ENCODE assay signal across 24 cellular contexts in the genomic region with DNA sequence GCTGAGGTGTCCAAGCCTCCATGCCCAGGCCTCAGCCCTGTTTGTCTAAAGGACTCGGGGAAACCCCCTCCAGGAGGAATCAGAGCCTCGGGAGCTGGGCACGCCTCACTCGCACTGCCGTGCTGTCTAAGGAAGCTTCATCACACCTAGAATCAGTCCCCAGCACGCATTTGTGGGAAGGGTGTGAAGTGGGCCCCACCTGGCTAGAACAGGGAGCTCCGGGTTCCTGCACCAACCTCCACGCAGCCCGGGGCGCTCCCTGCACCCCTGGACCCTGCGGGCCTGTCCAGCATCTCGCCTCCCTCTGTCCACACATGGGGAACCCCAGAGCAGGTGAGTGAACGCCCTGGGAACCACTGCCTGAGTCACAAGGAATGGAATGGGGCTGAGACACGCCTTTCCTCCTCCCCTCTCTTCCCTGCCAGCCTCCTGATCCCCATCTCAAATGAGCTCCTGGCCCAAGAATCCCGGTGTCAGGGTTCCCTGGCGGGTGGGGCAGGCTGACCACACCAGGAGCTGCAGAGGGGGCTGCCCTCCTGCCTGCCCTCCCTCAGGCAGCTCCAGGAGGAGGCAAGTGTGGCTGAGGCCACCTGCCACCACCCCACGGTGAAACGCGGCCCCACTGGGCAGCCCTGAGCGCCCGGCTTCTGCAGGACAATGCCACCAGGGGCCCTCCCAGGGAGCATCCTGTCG. TPM values are rescaled to one million over a fixed set of nuclear protein-coding genes. Genes with fewer than 3 reads are reported as not detected.
DNase-seq lines count a peak whose midpoint lies in the region; ATAC-seq, FAIRE-seq and TF ChIP-seq lines count a peak whose summit lies in the region.
"Had no signal": no experiment of that assay in that cellular context is flagged by ENCODE, and none has a peak within 500 bp of the region (broad histone marks: within the 10 kb centered on the region; RNA-seq: fewer than 3 reads in every experiment).

No MANE protein-coding gene starts in this region.

- BruUV-seq in HCT116 (replicated peaks; lab: Mats Ljungman, UMichigan) (TSS peak; percentile 38), Caco-2 (replicated peaks; lab: Mats Ljungman, UMichigan) (no TSS peak)

- H3K9me3 Mint-ChIP-seq in Caco-2 (ENCODE audit: unreplicated experiment), result no peaks in the 10 kb centered on the region
- H3K9me3 Mint-ChIP-seq: T-helper 2 cell treated with Interferon-gamma antibody and Interleukin-4, amounts not matched to agents 5 μg/mL and 100 μg/mL, for 36 hours had no signal

- no peaks in the 10 kb centered on the region for H3K9me3 ChIP-seq in A549
- no peaks in the 10 kb centered on the region for H3K9me3 ChIP-seq in HCT116 (ENCODE audit: control insufficient read depth in 1 of 2, insufficient read depth in 1 of 2, low read depth in 1 of 2, low read length in 2 of 2)
- no peaks in the 10 kb centered on the region for H3K9me3 ChIP-seq in Caco-2
- no peaks in the 10 kb centered on the region for H3K9me3 ChIP-seq in effector memory CD4-positive, alpha-beta T cell (ENCODE audit: control insufficient read depth, low read length)
- H3K9me3 ChIP-seq: left lung had no signal

- H3K27ac ChIP-seq in A549 (peak overlapping the region; percentile 32 to 80; a peak in 3 of 6 replicates), HCT116 (ENCODE audit: low read depth, low read length) (peak overlapping the region; percentile 62)
- no peak overlapping the region for H3K27ac ChIP-seq in effector memory CD4-positive, alpha-beta T cell (ENCODE audit: insufficient read depth, low read length, poor library complexity, severe bottlenecking)
- H3K27ac ChIP-seq: left lung, skin epidermis had no signal

- H3K9ac ChIP-seq in HCT116 (ENCODE audit: low read length), result peak overlapping the region; percentile 62

- POLR2A ChIA-PET in A549 (lab: Yijun Ruan, JAX), result no interaction called here
- POLR2A ChIA-PET in HCT116 (lab: Charles Lee), result interaction anchor here (0.6 to 1.2 kb wide), 3 partner anchors 10 to 111 kb away, joined by 3 to 4 read pairs (median 4); no protein-coding TSS in a partner anchor
- POLR2A ChIA-PET in Caco-2 (lab: Charles Lee), result no interaction called here

- TF ChIP-seq EP300 in A549 (IDR thresholded peaks at IDR 0.05), result no peak

- H3K4me2 ChIP-seq in A549, result peak overlapping the region; percentile 43
- peak overlapping the region; percentile 94 for H3K4me2 ChIP-seq in HCT116 (ENCODE audit: low read length)

- peaks cover 6% of the 10 kb centered on the region for H3K36me3 Mint-ChIP-seq in Caco-2 (ENCODE audit: insufficient read depth, unreplicated experiment)

- RAD21 ChIA-PET in HCT116 (lab: Charles Lee; ENCODE audit: low non-redundant PET in 1 of 2, low total read pairs in 2 of 2, uncharacterized antibody in 2 of 2, unreplicated experiment in 2 of 2), result interaction anchor here in 1 of 2 experiments (1.1 kb wide), 1 partner anchor 129 kb away, joined by 3 read pairs; no protein-coding TSS in a partner anchor

- ATAC-seq in A549 (peak; percentile 67 to 73), HCT116 (peak; percentile 67), esophagus mucosa (peak; percentile 80)
- ATAC-seq: activated CD8-positive, alpha-beta T cell treated with anti-CD3 and anti-CD28 coated beads, Interleukin-2, amount 10 ng/mL, durations not matched to agents 7 days and 5 days; left lung had no signal

- peak overlapping the region; percentile 79 for H2AFZ ChIP-seq in HCT116 (ENCODE audit: low read depth, low read length, poor library complexity, severe bottlenecking)

- peaks cover 4% of the 10 kb centered on the region for H3K27me3 Mint-ChIP-seq in Caco-2 (ENCODE audit: insufficient read depth, unreplicated experiment)

- intact Hi-C loops in HCT116 (cut with micrococcal nuclease), result loop anchor here (5.0 kb wide), 2 partner anchors 73 to 108 kb away; no protein-coding TSS in a partner anchor
- intact Hi-C loops in Caco-2 (cut with micrococcal nuclease; ENCODE audit: unreplicated experiment), result no loop called here

- WGBS in A549 (ENCODE audit: missing lambda C conversion rate), result 19% methylated on average over 15 of the region's 22 CpGs

- no peak overlapping the region for H3K4me3 Mint-ChIP-seq in Caco-2 (ENCODE audit: unreplicated experiment)
- H3K4me3 Mint-ChIP-seq: activated CD8-positive, alpha-beta T cell treated with anti-CD3 and anti-CD28 coated beads, Interleukin-2, amount 10 ng/mL, durations not matched to agents 7 days and 5 days; T-helper 2 cell treated with Interferon-gamma antibody and Interleukin-4, amounts not matched to agents 5 μg/mL and 100 μg/mL, for 36 hours had no signal

- H3K4me3 ChIP-seq in A549, result no peak overlapping the region
- peak overlapping the region; percentile 39 to 55 for H3K4me3 ChIP-seq in HCT116 (replicated peaks in 1 of 2; ENCODE audit: low read depth in 1 of 2, low read length in 2 of 2)
- no peak overlapping the region for H3K4me3 ChIP-seq in Caco-2 (ENCODE audit: low read depth, low read length)
- no peak overlapping the region for H3K4me3 ChIP-seq in effector memory CD4-positive, alpha-beta T cell (ENCODE audit: insufficient read depth, low read depth, low read length, poor library complexity, severe bottlenecking)
- H3K4me3 ChIP-seq: left lung, skin epidermis had no signal

- TF ChIP-seq RAD21 in A549 (conservative IDR thresholded peaks at IDR 0.05 in 1 of 2, IDR thresholded peaks at IDR 0.05 in 1 of 2), result no peak
- TF ChIP-seq RAD21 in HCT116 (IDR thresholded peaks at IDR 0.05; ENCODE audit: low read depth), result no peak

- H4K20me1 ChIP-seq in HCT116 (ENCODE audit: insufficient read depth), result no peaks in the 10 kb centered on the region

- H3K36me3 ChIP-seq in HCT116 (ENCODE audit: control insufficient read depth in 1 of 2, insufficient read depth in 2 of 2, low read length in 2 of 2) (no peaks in the 10 kb centered on the region), Caco-2 (ENCODE audit: control insufficient read depth, insufficient read depth, low read length) (no peaks in the 10 kb centered on the region)
- no peaks in the 10 kb centered on the region for H3K36me3 ChIP-seq in effector memory CD4-positive, alpha-beta T cell (ENCODE audit: control insufficient read depth, insufficient read depth, low read length)
- H3K36me3 ChIP-seq: left lung had no signal

- H3K4me1 ChIP-seq in A549, result peaks cover 39% of the 10 kb centered on the region
- peaks cover 53 to 77% of the 10 kb centered on the region in 2 experiments for H3K4me1 ChIP-seq in HCT116 (ENCODE audit: control insufficient read depth in 1 of 2, insufficient read depth in 2 of 2, low read length in 2 of 2)
- H3K4me1 ChIP-seq in Caco-2, result no peaks in the 10 kb centered on the region
- peaks cover 19% of the 10 kb centered on the region for H3K4me1 ChIP-seq in effector memory CD4-positive, alpha-beta T cell (ENCODE audit: control insufficient read depth, insufficient read depth, low read length, poor library complexity, severe bottlenecking)
- H3K4me1 ChIP-seq: left lung had no signal

- no peak overlapping the region for H3K27ac Mint-ChIP-seq in Caco-2 (ENCODE audit: unreplicated experiment)
- H3K27ac Mint-ChIP-seq: activated CD8-positive, alpha-beta T cell treated with anti-CD3 and anti-CD28 coated beads, Interleukin-2, amount 10 ng/mL, durations not matched to agents 7 days and 5 days; T-helper 2 cell treated with Interferon-gamma antibody and Interleukin-4, amounts not matched to agents 5 μg/mL and 100 μg/mL, for 36 hours had no signal

- DNase-seq in A549 (ENCODE audit: low read depth in 1 of 2, low spot score in 1 of 2), result peak; percentile 51 to 62
- no peak for DNase-seq in HCT116 (ENCODE audit: low read depth, low spot score)
- peak; percentile 60 for DNase-seq in RCC 7860 (ENCODE audit: low spot score)
- DNase-seq in DMS 273 (lab: John Stamatoyannopoulos, UW; ENCODE audit: unreplicated experiment), result no peak
- no peak for DNase-seq in Caco-2
- DNase-seq in effector memory CD4-positive, alpha-beta T cell, result no peak
- no peak for DNase-seq in SIG-M5 treated with dmso at 0.1 percent for 504 hours (lab: John Stamatoyannopoulos, UW; ENCODE audit: unreplicated experiment)
- DNase-seq: activated CD4-positive, CD25-positive, alpha-beta regulatory T cell; activated CD8-positive, alpha-beta T cell treated with anti-CD3 and anti-CD28 coated beads, Interleukin-2, amount 10 ng/mL, durations not matched to agents 7 days and 5 days; effector CD4-positive, alpha-beta T cell; GF-D8; GOT3; NCI-H146; NCI-H446; stimulated activated CD4-positive, alpha-beta T cell treated with anti-CD3 and anti-CD28 coated beads, Interleukin-4, amount 100 ng/mL, for 4 hours; stimulated activated CD8-positive, alpha-beta memory T cell treated with anti-CD3 and anti-CD28 coated beads, Interleukin-4, amount 100 ng/mL, for 48 hours had no signal

- FAIRE-seq in A549 (lab: Jason Lieb, UNC), result no peak
- FAIRE-seq in RCC 7860 (lab: Jason Lieb, UNC), result no peak
- FAIRE-seq: GM12892 had no signal

- H3K79me2 ChIP-seq in HCT116 (ENCODE audit: insufficient read depth, low read length), result no peaks in the 10 kb centered on the region

- H3K9me2 ChIP-seq in HCT116 (ENCODE audit: insufficient read depth), result no peaks in the 10 kb centered on the region

- H3K27me3 ChIP-seq in HCT116 (ENCODE audit: insufficient read depth, low read length) (no peaks in the 10 kb centered on the region), Caco-2 (replicated peaks; ENCODE audit: control insufficient read depth, insufficient read depth, low read length) (no peaks in the 10 kb centered on the region)
- H3K27me3 ChIP-seq in effector memory CD4-positive, alpha-beta T cell (replicated peaks; ENCODE audit: control insufficient read depth, insufficient read depth, low read length, poor library complexity, severe bottlenecking), result peaks cover 5% of the 10 kb centered on the region

- CTCF ChIA-PET in A549 (lab: Yijun Ruan, JAX) (interaction anchor here (0.8 to 2.6 kb wide), 6 partner anchors 9 to 276 kb away, joined by 3 to 14 read pairs (median 3); no protein-coding TSS in a partner anchor), HCT116 (lab: Charles Lee) (interaction anchor here (2.1 to 3.9 kb wide), 2 partner anchors 9 to 130 kb away, joined by 12 to 18 read pairs; no protein-coding TSS in a partner anchor), Caco-2 (lab: Charles Lee) (interaction anchor here (1.0 kb wide), 1 partner anchor 10 kb away, joined by 3 read pairs; no protein-coding TSS in a partner anchor)

- TF ChIP-seq CTCF in A549 (IDR thresholded peaks at IDR 0.05) (no peak), HCT116 (IDR thresholded peaks at IDR 0.05 in 2 of 3, conservative IDR thresholded peaks at IDR 0.05 in 1 of 3; ENCODE audit: borderline replicate concordance in 1 of 3, insufficient read depth in 1 of 3, low read depth in 2 of 3, low read length in 2 of 3) (no peak), Caco-2 (IDR thresholded peaks at IDR 0.05; ENCODE audit: insufficient read depth in 1 of 2, low read depth in 1 of 2, low read length in 1 of 2, severe bottlenecking in 1 of 2, unreplicated experiment in 1 of 2) (no peak)

- H3K4me1 Mint-ChIP-seq in Caco-2 (ENCODE audit: low read depth, unreplicated experiment), result no peaks in the 10 kb centered on the region

- TF ChIP-seq POLR2A in A549 (IDR thresholded peaks at IDR 0.05; ENCODE audit: low read length) (no peak), HCT116 (IDR thresholded peaks at IDR 0.05; ENCODE audit: borderline replicate concordance, extremely low read depth, insufficient read depth, insufficient read length) (no peak)

RNA-seq across cellular contexts. Expression of a gene that starts 44.6 kb away (rescaled TPM):
- polyA plus RNA-seq in A549 (2011; rRNA removed) (0.25 and 0.66 TPM in 2 replicates), A549 (2017; fragmentation: RNase III; extraction: RNeasy Plus Mini Kit Qiagen cat#74134 plus additional on column Dnase treatment) (1.8 to 2.8 TPM (median 2.1 TPM) in 3 replicates)
- polyA plus RNA-seq in A549 (2012; cell fraction: cytosol; rRNA removed), result 0.52 and 0.78 TPM in 2 replicates
- 1.3 and 1.8 TPM in 2 replicates for polyA plus RNA-seq in A549 (2012; cell fraction: nucleus; rRNA removed)
- polyA minus RNA-seq in A549 (2011; rRNA and poly(A)+ RNA removed), result 0.62 and 1.8 TPM in 2 replicates
- total RNA-seq in HCT116 (2021; ENCODE audit: unreplicated experiment) (2.6 TPM), esophagus mucosa (not detected), Caco-2 (2022) (0.21 and 0.45 TPM in 2 replicates)
- polyA plus RNA-seq in HCT116 (2012), result 1.6 and 2.6 TPM in 2 replicates
- total RNA-seq: activated CD8-positive, alpha-beta T cell treated with anti-CD3 and anti-CD28 coated beads, Interleukin-2, amount 10 ng/mL, durations not matched to agents 7 days and 5 days; osteocyte; SK-MEL-5 had no signal
- polyA plus RNA-seq: AG04450 had no signal

Comparison
In these comparisons a context has a peak if more than half of its experiments do, and no peak if none do; other contexts are left out.
1. DNase-seq: peak in A549 (2 of 2) and RCC 7860 (single experiment); none in HCT116 (single experiment), DMS 273 (single experiment), Caco-2 (0 of 2), effector memory CD4-positive, alpha-beta T cell (0 of 3) and SIG-M5 treated with dmso at 0.1 percent for 504 hours (single experiment).
2. H3K4me3 ChIP-seq: peak in HCT116 (2 of 2); none in A549 (single experiment), Caco-2 (single experiment) and effector memory CD4-positive, alpha-beta T cell (single experiment).
3. Peak in every context shown above with its lines, with median percentiles within 50 percentile points of each other: ATAC-seq.